Comparison of ENCODE assay signal across 13 cellular contexts in genomic region chr16:49023095-49023494, GRCh38.
DNase-seq lines count a peak whose midpoint lies in the region; ATAC-seq, FAIRE-seq and TF ChIP-seq lines count a peak whose summit lies in the region.
"Had no signal": no experiment of that assay in that cellular context is flagged by ENCODE, and none has a peak within 500 bp of the region (broad histone marks: within the 10 kb centered on the region; RNA-seq: fewer than 3 reads in every experiment).

No MANE protein-coding gene starts in this region.

- in situ Hi-C loops in Caki2 (cut with HindIII; ENCODE audit: low pct_unique_long_range_greater_than_20kb, low sequenced_read_pairs) = no loop called here

- no peak overlapping the region for H3K27ac ChIP-seq in CD4-positive, alpha-beta T cell (ENCODE audit: low read depth, low read length)
- H3K27ac ChIP-seq: skin epidermis, upper lobe of right lung had no signal

- intact Hi-C loops in CD4-positive, alpha-beta T cell (cut with DNase I, micrococcal nuclease) = no loop called here

- H3K27me3 ChIP-seq in CD4-positive, alpha-beta T cell (ENCODE audit: control insufficient read depth, insufficient read depth, low read length) = no peaks in the 10 kb centered on the region

- no peak for TF ChIP-seq CTCF in CD4-positive, alpha-beta T cell (IDR thresholded peaks at IDR 0.05)

- peak; percentile 19 for DNase-seq in Caki2 (ENCODE audit: low read depth)
- peak; percentile 94 for DNase-seq in HPDE6-E6E7 (ENCODE audit: extremely low spot score)
- DNase-seq in SW480 (ENCODE audit: low spot score) = peak; percentile 20
- DNase-seq in kidney glomerular epithelial cell (lab: John Stamatoyannopoulos, UW) = peak; percentile 68
- no peak for DNase-seq in NCI-H526 treated with DMSO at 0.1 percent for 48 hours (lab: John Stamatoyannopoulos, UW)
- DNase-seq in GM19239 (ENCODE audit: insufficient read length, low spot score) = no peak
- DNase-seq in CD4-positive, alpha-beta T cell = no peak
- no peak for DNase-seq in NCI-H128 (lab: John Stamatoyannopoulos, UW; ENCODE audit: unreplicated experiment)
- DNase-seq: activated CD8-positive, alpha-beta T cell treated with anti-CD3 and anti-CD28 coated beads for 36 hours; effector CD8-positive, alpha-beta T cell; upper lobe of right lung had no signal

- CTCF ChIA-PET in CD4-positive, alpha-beta T cell (lab: Charles Lee) = no interaction called here

- H3K27me3 Mint-ChIP-seq in CD4-positive, alpha-beta T cell = peaks cover 21% of the 10 kb centered on the region

- no peak for FAIRE-seq in GM19239 (lab: Jason Lieb, UNC)

- POLR2A ChIA-PET in CD4-positive, alpha-beta T cell (lab: Charles Lee) = no interaction called here

- H3K4me1 Mint-ChIP-seq in CD4-positive, alpha-beta T cell (ENCODE audit: low read depth) = no peaks in the 10 kb centered on the region

- no peak overlapping the region for H3K4me3 Mint-ChIP-seq in CD4-positive, alpha-beta T cell
- H3K4me3 Mint-ChIP-seq: activated CD8-positive, alpha-beta T cell treated with anti-CD3 and anti-CD28 coated beads for 36 hours; activated naive CD8-positive, alpha-beta T cell had no signal

- ATAC-seq in CD4-positive, alpha-beta T cell (ENCODE audit: poor library complexity) = no peak
- ATAC-seq: activated CD8-positive, alpha-beta T cell treated with anti-CD3 and anti-CD28 coated beads for 36 hours; upper lobe of right lung had no signal

- no peaks in the 10 kb centered on the region for H3K9me3 ChIP-seq in CD4-positive, alpha-beta T cell (ENCODE audit: control insufficient read depth, low read length)
- H3K9me3 ChIP-seq: upper lobe of right lung had no signal

- H3K36me3 Mint-ChIP-seq in CD4-positive, alpha-beta T cell (ENCODE audit: low read depth) = no peaks in the 10 kb centered on the region
- H3K36me3 Mint-ChIP-seq: activated naive CD8-positive, alpha-beta T cell had no signal

- no peak overlapping the region for H3K27ac Mint-ChIP-seq in CD4-positive, alpha-beta T cell
- H3K27ac Mint-ChIP-seq: activated CD8-positive, alpha-beta T cell treated with anti-CD3 and anti-CD28 coated beads for 36 hours; activated naive CD8-positive, alpha-beta T cell had no signal

- no peaks in the 10 kb centered on the region for H3K9me3 Mint-ChIP-seq in CD4-positive, alpha-beta T cell
- H3K9me3 Mint-ChIP-seq: activated CD8-positive, alpha-beta T cell treated with anti-CD3 and anti-CD28 coated beads for 36 hours had no signal

Comparison
In these comparisons a context has a peak if more than half of its experiments do, and no peak if none do; other contexts are left out.
1. DNase-seq: peak in Caki2 (single experiment), HPDE6-E6E7 (single experiment), SW480 (single experiment) and kidney glomerular epithelial cell (single experiment); none in NCI-H526 treated with DMSO at 0.1 percent for 48 hours (single experiment), GM19239 (single experiment), CD4-positive, alpha-beta T cell (0 of 10) and NCI-H128 (single experiment).